Comparison of ENCODE assay signal across 21 cellular contexts in genomic region chr4:187619319-187619718, GRCh38.
DNase-seq lines count a peak whose midpoint lies in the region; ATAC-seq, FAIRE-seq and TF ChIP-seq lines count a peak whose summit lies in the region.
"Had no signal": no experiment of that assay in that cellular context is flagged by ENCODE, and none has a peak within 500 bp of the region (broad histone marks: within the 10 kb centered on the region; RNA-seq: fewer than 3 reads in every experiment).

No MANE protein-coding gene starts in this region.

- no peak overlapping the region for H3K4me3 ChIP-seq in SK-N-SH (ENCODE audit: low read depth in 2 of 2, low read length in 1 of 2)
- no peak overlapping the region for H3K4me3 ChIP-seq in keratinocyte (ENCODE audit: control insufficient read depth in 2 of 3, extremely low read depth in 1 of 3, insufficient read depth in 2 of 3, low read depth in 1 of 3, low read length in 3 of 3)
- no peak overlapping the region for H3K4me3 ChIP-seq in smooth muscle cell
- H3K4me3 ChIP-seq: GM12878, GM23248 had no signal

- ATAC-seq in SK-N-SH treated with all-trans-retinoic acid at 6 μM for 48 hours (no peak), GM21619 (IDR thresholded peaks at IDR 0.05; ENCODE audit: unreplicated experiment) (no peak)
- ATAC-seq: GM12878, Panc1 had no signal

- no peaks in the 10 kb centered on the region for H4K20me1 ChIP-seq in SK-N-SH (ENCODE audit: insufficient read depth)
- H4K20me1 ChIP-seq in keratinocyte (ENCODE audit: control insufficient read depth, extremely low read depth, insufficient read depth, low read length) = no peaks in the 10 kb centered on the region
- H4K20me1 ChIP-seq in smooth muscle cell (ENCODE audit: low read depth) = no peaks in the 10 kb centered on the region

- no peak for TF ChIP-seq EP300 in SK-N-SH (IDR thresholded peaks at IDR 0.05; ENCODE audit: borderline replicate concordance in 1 of 2, low read depth in 1 of 2, low read length in 1 of 2)

- H3K9me3 ChIP-seq in SK-N-SH = peaks cover 7% of the 10 kb centered on the region
- H3K9me3 ChIP-seq in keratinocyte (ENCODE audit: control insufficient read depth, low read depth, low read length) = no peaks in the 10 kb centered on the region
- no peaks in the 10 kb centered on the region for H3K9me3 ChIP-seq in smooth muscle cell (replicated peaks; ENCODE audit: low read depth)

- 53% methylated on average over 4 of the region's 4 CpGs for WGBS in SK-N-SH (ENCODE audit: low lambda C conversion rate)
- WGBS in smooth muscle cell (ENCODE audit: low lambda C conversion rate) = 79% methylated on average over 4 of the region's 4 CpGs

- dilution Hi-C loops in keratinocyte (cut with MboI; ENCODE audit: extremely low pct_ligation_motif_present, low sequenced_read_pairs) = no loop called here

- CTCF ChIA-PET in SK-N-SH (lab: Yijun Ruan, JAX) = no interaction called here

- no peak for TF ChIP-seq CTCF in SK-N-SH (IDR thresholded peaks at IDR 0.05)
- TF ChIP-seq CTCF in VCaP (conservative IDR thresholded peaks at IDR 0.05) = no peak
- TF ChIP-seq CTCF in keratinocyte (optimal IDR thresholded peaks at IDR 0.05 in 1 of 3, IDR thresholded peaks at IDR 0.05 in 1 of 3, conservative IDR thresholded peaks at IDR 0.05 in 1 of 3; ENCODE audit: extremely low read depth in 1 of 3, insufficient read depth in 2 of 3, low read length in 3 of 3) = no peak
- no peak for TF ChIP-seq CTCF in smooth muscle cell (IDR thresholded peaks at IDR 0.05; ENCODE audit: borderline replicate concordance, insufficient read depth, poor library complexity, severe bottlenecking)

- no peaks in the 10 kb centered on the region for H3F3A ChIP-seq in SK-N-SH (replicated peaks; ENCODE audit: insufficient read depth)
- no peaks in the 10 kb centered on the region for H3F3A ChIP-seq in smooth muscle cell (ENCODE audit: low read depth)

- no peak overlapping the region for H3K4me2 ChIP-seq in SK-N-SH
- H3K4me2 ChIP-seq in keratinocyte (ENCODE audit: control insufficient read depth, extremely low read depth, insufficient read depth, low read depth, low read length) = no peak overlapping the region
- H3K4me2 ChIP-seq in smooth muscle cell = peak overlapping the region; percentile 22
- H3K4me2 ChIP-seq: KMS-11 had no signal

- DNase-seq in SK-N-SH (no peak), keratinocyte (ENCODE audit: low read depth, low spot score) (no peak), smooth muscle cell (lab: John Stamatoyannopoulos, UW; ENCODE audit: unreplicated experiment) (no peak), activated gamma-delta T cell (lab: John Stamatoyannopoulos, UW) (no peak), urothelium cell line (ENCODE audit: low spot score) (no peak)
- DNase-seq: NCI-H1105; NCI-H146; NCI-H2029; NCI-H2227 treated with DMSO at 0.1 percent for 48 hours; NCI-H510A; NK-92 treated with Interleukin-12 subunit alpha and Interleukin-12 subunit beta, amount 100 ng/mL, for 24 hours; SW 1271 had no signal

- H3K9me1 ChIP-seq in keratinocyte (ENCODE audit: control insufficient read depth, extremely low read depth, insufficient read depth, low read length) = no peaks in the 10 kb centered on the region

- H3K4me1 ChIP-seq in SK-N-SH (ENCODE audit: control insufficient read depth in 1 of 2, insufficient read depth in 2 of 2, low read depth in 1 of 2, low read length in 1 of 2) (peaks cover 0 to 22% of the 10 kb centered on the region in 2 experiments; a peak in 1 of 4 replicates), keratinocyte (ENCODE audit: control insufficient read depth, extremely low read depth, insufficient read depth, low read length) (peaks cover 5% of the 10 kb centered on the region), smooth muscle cell (ENCODE audit: low read depth) (no peaks in the 10 kb centered on the region)

- no peak overlapping the region for H3K9ac ChIP-seq in SK-N-SH
- H3K9ac ChIP-seq in keratinocyte (ENCODE audit: control insufficient read depth, extremely low read depth, insufficient read depth, low read length) = no peak overlapping the region
- no peak overlapping the region for H3K9ac ChIP-seq in smooth muscle cell (ENCODE audit: low read depth)
- H3K9ac ChIP-seq: GM23248, KMS-11 had no signal

- H3K36me3 ChIP-seq in SK-N-SH (replicated peaks in 1 of 2; ENCODE audit: control insufficient read depth in 1 of 2, insufficient read depth in 2 of 2, low read length in 1 of 2) (no peaks in the 10 kb centered on the region), keratinocyte (ENCODE audit: control insufficient read depth in 2 of 2, extremely low read depth in 1 of 2, insufficient read depth in 2 of 2, low read length in 2 of 2) (no peaks in the 10 kb centered on the region), smooth muscle cell (ENCODE audit: low read depth) (no peaks in the 10 kb centered on the region)

- H2AFZ ChIP-seq in SK-N-SH (ENCODE audit: low read depth) = peak overlapping the region; percentile 61
- H2AFZ ChIP-seq in keratinocyte (ENCODE audit: control insufficient read depth, low read length) = peak overlapping the region; percentile 68
- H2AFZ ChIP-seq in smooth muscle cell (ENCODE audit: low read depth) = peak overlapping the region; percentile 28
- H2AFZ ChIP-seq: GM23248 had no signal

- POLR2A ChIA-PET in SK-N-SH (lab: Yijun Ruan, JAX) = no interaction called here

- H3K9me2 ChIP-seq in SK-N-SH = no peaks in the 10 kb centered on the region

- FAIRE-seq in keratinocyte (lab: Jason Lieb, UNC) (no peak), urothelium cell line (lab: Jason Lieb, UNC) (no peak)
- FAIRE-seq: GM12878 had no signal

- no peak for TF ChIP-seq RAD21 in SK-N-SH (IDR thresholded peaks at IDR 0.05; ENCODE audit: low read length)

- H3K27ac ChIP-seq in SK-N-SH (ENCODE audit: low read depth in 2 of 2, low read length in 1 of 2) (no peak overlapping the region), VCaP (peak overlapping the region; percentile 31), keratinocyte (ENCODE audit: control insufficient read depth, insufficient read depth, low read length) (peak overlapping the region; percentile 3), smooth muscle cell (ENCODE audit: low read depth) (peak overlapping the region; percentile 41)
- H3K27ac ChIP-seq: 22Rv1, C4-2B, GM23248, KMS-11 had no signal

- no peaks in the 10 kb centered on the region for H3K79me2 ChIP-seq in SK-N-SH (ENCODE audit: insufficient read depth)
- H3K79me2 ChIP-seq in keratinocyte (ENCODE audit: control insufficient read depth, insufficient read depth, low read length) = no peaks in the 10 kb centered on the region
- H3K79me2 ChIP-seq in smooth muscle cell (ENCODE audit: low read depth) = no peaks in the 10 kb centered on the region

- no peaks in the 10 kb centered on the region for H3K27me3 ChIP-seq in SK-N-SH (ENCODE audit: insufficient read depth)
- no peaks in the 10 kb centered on the region for H3K27me3 ChIP-seq in keratinocyte (ENCODE audit: control insufficient read depth, extremely low read depth, insufficient read depth, low read length)
- H3K27me3 ChIP-seq in smooth muscle cell (ENCODE audit: low read depth) = no peaks in the 10 kb centered on the region

TF ChIP-seq in SK-N-SH, 30 proteins besides CTCF, POLR2A, EP300 and RAD21:
- TF ChIP-seq NFIC (IDR thresholded peaks at IDR 0.05; ENCODE audit: borderline replicate concordance) = no peak
- TF ChIP-seq RFX5 (IDR thresholded peaks at IDR 0.05; ENCODE audit: low read length) = no peak
- no peak for TF ChIP-seq TCF12 (IDR thresholded peaks at IDR 0.05)
- no peak for TF ChIP-seq GATA2 (CRISPR knock-in tag; IDR thresholded peaks at IDR 0.05)
- TF ChIP-seq MAX (IDR thresholded peaks at IDR 0.05; ENCODE audit: low read depth) = no peak
TF ChIP-seq in SK-N-SH: peak in this region for 0.

TF ChIP-seq in SK-N-SH treated with all-trans-retinoic acid at 6 μM for 48 hours, 23 proteins besides CTCF, POLR2A, EP300 and RAD21:
- TF ChIP-seq SNAI2 (CRISPR knock-in tag; IDR thresholded peaks at IDR 0.05) = no peak
- TF ChIP-seq ZNF8 (CRISPR knock-in tag; IDR thresholded peaks at IDR 0.05) = no peak
- TF ChIP-seq POU6F1 (CRISPR knock-in tag; IDR thresholded peaks at IDR 0.05; ENCODE audit: borderline replicate concordance, low read depth) = no peak

Comparison
In these comparisons a context has a peak if more than half of its experiments do, and no peak if none do; other contexts are left out.
1. H3K27ac ChIP-seq: peak in VCaP (single experiment), keratinocyte (single experiment) and smooth muscle cell (single experiment); none in SK-N-SH (0 of 2).
2. Peak in every context shown above with its lines, with median percentiles within 50 percentile points of each other: H2AFZ ChIP-seq.